ENCODE assay signal across 24 cellular contexts in the genomic region with DNA sequence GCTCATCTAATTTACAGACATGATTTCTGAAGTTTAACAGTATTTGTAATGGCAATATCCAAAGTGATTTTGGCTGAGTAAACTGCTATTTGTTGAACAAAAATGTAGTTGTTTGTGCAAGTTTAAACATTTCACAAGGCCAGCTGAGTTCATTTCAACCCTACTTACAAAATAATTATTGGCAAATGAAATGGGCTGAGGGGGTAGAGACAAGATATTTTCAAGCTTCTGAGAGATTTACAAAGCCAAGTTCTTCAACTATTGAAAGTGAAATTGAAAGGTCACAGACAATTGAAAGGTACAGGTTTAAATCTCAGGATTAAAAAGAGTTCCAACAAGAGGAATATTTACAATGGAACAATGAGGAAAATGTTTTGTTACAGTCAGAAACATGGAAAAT.
A peak's percentile ranks its signal among the peaks of the same experiment; 100 is the strongest.
DNase-seq lines count a peak whose midpoint lies in the region; ATAC-seq, FAIRE-seq and TF ChIP-seq lines count a peak whose summit lies in the region.
"Had no signal": no experiment of that assay in that cellular context is flagged by ENCODE, and none has a peak within 500 bp of the region (broad histone marks: within the 10 kb centered on the region; RNA-seq: fewer than 3 reads in every experiment).

No MANE protein-coding gene starts in this region.

- H3K36me3 Mint-ChIP-seq in chondrocyte (ENCODE audit: low read depth) = peaks cover 46% of the 10 kb centered on the region
- H3K36me3 Mint-ChIP-seq: CD8-positive, alpha-beta memory T cell had no signal

- no peak overlapping the region for H3K4me3 Mint-ChIP-seq in chondrocyte (ENCODE audit: unreplicated experiment)
- H3K4me3 Mint-ChIP-seq: CD8-positive, alpha-beta memory T cell had no signal

- TF ChIP-seq CTCF in right lobe of liver (IDR thresholded peaks at IDR 0.05) (no peak), HepG2 (CRISPR knock-in tag; IDR thresholded peaks at IDR 0.05) (no peak), chondrocyte (IDR thresholded peaks at IDR 0.05) (no peak), omental fat pad (IDR thresholded peaks at IDR 0.05) (no peak), vagina (IDR thresholded peaks at IDR 0.05) (no peak)

- BruUV-seq in HepG2 (replicated peaks; lab: Mats Ljungman, UMichigan) = no TSS peak

- ATAC-seq in right lobe of liver = peak in 3 of 4 donors; percentile 18 to 54 (median 41)
- ATAC-seq in HepG2 = no peak
- ATAC-seq in omental fat pad (ENCODE audit: low FRiP score) = peak; percentile 15
- no peak for ATAC-seq in GM18511 (IDR thresholded peaks at IDR 0.05; ENCODE audit: unreplicated experiment)
- ATAC-seq in GM19467 (IDR thresholded peaks at IDR 0.05; ENCODE audit: unreplicated experiment) = no peak

- no peaks in the 10 kb centered on the region for H3K79me2 ChIP-seq in HepG2 (ENCODE audit: insufficient read depth, low read length)

- no peaks in the 10 kb centered on the region for H3K9me3 ChIP-seq in right lobe of liver
- no peaks in the 10 kb centered on the region for H3K9me3 ChIP-seq in HepG2 (ENCODE audit: low read length)
- H3K9me3 ChIP-seq in vagina = no peaks in the 10 kb centered on the region
- H3K9me3 ChIP-seq: Peyer's patch, SJCRH30 had no signal

- no peak overlapping the region for H3K9ac ChIP-seq in HepG2 (ENCODE audit: insufficient read depth, low read depth, low read length)

- no peak overlapping the region for H2AFZ ChIP-seq in HepG2 (ENCODE audit: low read length)

- FAIRE-seq in HepG2 (lab: Jason Lieb, UNC) = no peak
- FAIRE-seq: H1 had no signal

- TF ChIP-seq POLR2A in right lobe of liver (IDR thresholded peaks at IDR 0.05) = no peak
- TF ChIP-seq POLR2A in HepG2 (IDR thresholded peaks at IDR 0.05; ENCODE audit: insufficient read depth in 1 of 2, low read depth in 2 of 2, low read length in 2 of 2) = no peak
- no peak for TF ChIP-seq POLR2A in vagina (IDR thresholded peaks at IDR 0.05)

- POLR2A ChIA-PET in HepG2 (lab: Yijun Ruan, JAX) = no interaction called here

- no peak for TF ChIP-seq RAD21 in HepG2 (CRISPR knock-in tag; IDR thresholded peaks at IDR 0.05)

- H3K36me3 ChIP-seq in right lobe of liver (no peaks in the 10 kb centered on the region), HepG2 (replicated peaks in 1 of 2; ENCODE audit: control insufficient read depth in 1 of 2, insufficient read depth in 2 of 2, low read length in 2 of 2) (no peaks in the 10 kb centered on the region), vagina (peaks cover 0 to 5% of the 10 kb centered on the region in 2 donors)
- H3K36me3 ChIP-seq: Peyer's patch had no signal

- no peak overlapping the region for H3K4me2 ChIP-seq in HepG2 (ENCODE audit: low read depth, low read length)

- DNase-seq in right lobe of liver (no peak), HepG2 (ENCODE audit: low spot score) (no peak), chondrocyte (ENCODE audit: low spot score) (no peak), omental fat pad (ENCODE audit: low spot score) (no peak), vagina (ENCODE audit: extremely low spot score in 2 of 2) (no peak)
- DNase-seq in stimulated activated CD4-positive, alpha-beta T cell treated with anti-CD3 and anti-CD28 coated beads, Interleukin-2, amount 100 ng/mL, for 48 hours = no peak
- DNase-seq: 8988T; CD8-positive, alpha-beta memory T cell; EL; GF-D8; KG1; NCI-H1105; NCI-H146; NCI-H2029 treated with DMSO at 0.1 percent for 48 hours; NCI-H226; NCI-H510A treated with DMSO at 0.1 percent for 48 hours; NCI-H748 treated with DMSO at 0.1 percent for 48 hours; NK-92 treated with Interleukin-12 subunit alpha and Interleukin-12 subunit beta, amount 100 ng/mL, for 24 hours; Peyer's patch; SJCRH30 had no signal

- H3K27me3 Mint-ChIP-seq in chondrocyte (ENCODE audit: low read depth) = no peaks in the 10 kb centered on the region

- no peaks in the 10 kb centered on the region for H3K27me3 ChIP-seq in right lobe of liver
- no peaks in the 10 kb centered on the region for H3K27me3 ChIP-seq in HepG2 (ENCODE audit: control insufficient read depth in 1 of 2, insufficient read depth in 2 of 2, low read length in 2 of 2)
- no peaks in the 10 kb centered on the region for H3K27me3 ChIP-seq in vagina
- H3K27me3 ChIP-seq: Peyer's patch, SJCRH30 had no signal

- CTCF ChIA-PET in HepG2 (lab: Yijun Ruan, JAX; ENCODE audit: low intra/inter-chr PET ratio, low total read pairs) = no interaction called here

- H3K9me3 Mint-ChIP-seq in chondrocyte (ENCODE audit: low read depth) = no peaks in the 10 kb centered on the region
- H3K9me3 Mint-ChIP-seq: CD8-positive, alpha-beta memory T cell had no signal

- peaks cover 69% of the 10 kb centered on the region for H3K4me1 Mint-ChIP-seq in chondrocyte (ENCODE audit: low read depth)
- H3K4me1 Mint-ChIP-seq: CD8-positive, alpha-beta memory T cell had no signal

- TF ChIP-seq EP300 in HepG2 (IDR thresholded peaks at IDR 0.05; ENCODE audit: low read depth in 2 of 2, low read length in 2 of 2) (no peak), HepG2 (CRISPR knock-in tag; IDR thresholded peaks at IDR 0.05; ENCODE audit: borderline replicate concordance) (no peak)

- in situ Hi-C loops in HepG2 (cut with HindIII; ENCODE audit: extremely low pct_ligation_motif_present, low pct_unique_long_range_greater_than_20kb) = no loop called here

- H3K4me1 ChIP-seq in right lobe of liver = peaks cover 0 to 19% (median 0%) of the 10 kb centered on the region in 4 donors
- H3K4me1 ChIP-seq in HepG2 (ENCODE audit: insufficient read depth, low read length) = peaks cover 21% of the 10 kb centered on the region
- peaks cover 28% of the 10 kb centered on the region for H3K4me1 ChIP-seq in vagina
- H3K4me1 ChIP-seq: Peyer's patch, SJCRH30 had no signal

- intact Hi-C loops in right lobe of liver (cut with DNase I) (no loop called here), HepG2 (cut with micrococcal nuclease; ENCODE audit: unreplicated experiment) (no loop called here), vagina (cut with DNase I) (no loop called here)

- H4K20me1 ChIP-seq in HepG2 (ENCODE audit: insufficient read depth, low read length) = no peaks in the 10 kb centered on the region

- no peak overlapping the region for H3K4me3 ChIP-seq in right lobe of liver
- no peak overlapping the region for H3K4me3 ChIP-seq in HepG2 (replicated peaks in 1 of 3; ENCODE audit: insufficient read depth in 1 of 3, low read depth in 2 of 3, low read length in 3 of 3)
- no peak overlapping the region for H3K4me3 ChIP-seq in vagina
- H3K4me3 ChIP-seq: Peyer's patch, SJCRH30 had no signal

- no peak overlapping the region for H3K27ac ChIP-seq in right lobe of liver
- no peak overlapping the region for H3K27ac ChIP-seq in HepG2 (ENCODE audit: extremely low read length, insufficient read depth, low read length)
- H3K27ac ChIP-seq in vagina = peak overlapping the region; percentile 65
- H3K27ac ChIP-seq: C4-2B, Peyer's patch, SJCRH30 had no signal

- peak overlapping the region; percentile 17 for H3K27ac Mint-ChIP-seq in chondrocyte (ENCODE audit: unreplicated experiment)
- H3K27ac Mint-ChIP-seq: CD8-positive, alpha-beta memory T cell had no signal

TF ChIP-seq in HepG2, 621 proteins besides CTCF, POLR2A, EP300 and RAD21 (continues in another document):
- TF ChIP-seq ZSCAN20 (CRISPR knock-in tag; IDR thresholded peaks at IDR 0.05; ENCODE audit: borderline replicate concordance) (no peak), CENPX (CRISPR knock-in tag; IDR thresholded peaks at IDR 0.05) (no peak), ZIK1 (CRISPR knock-in tag; IDR thresholded peaks at IDR 0.05; ENCODE audit: borderline replicate concordance, low read depth) (no peak), ZNF567 (CRISPR knock-in tag; IDR thresholded peaks at IDR 0.05; ENCODE audit: borderline replicate concordance) (no peak), ZNF777 (CRISPR knock-in tag; IDR thresholded peaks at IDR 0.05) (no peak)
- TF ChIP-seq, protein P1, sequence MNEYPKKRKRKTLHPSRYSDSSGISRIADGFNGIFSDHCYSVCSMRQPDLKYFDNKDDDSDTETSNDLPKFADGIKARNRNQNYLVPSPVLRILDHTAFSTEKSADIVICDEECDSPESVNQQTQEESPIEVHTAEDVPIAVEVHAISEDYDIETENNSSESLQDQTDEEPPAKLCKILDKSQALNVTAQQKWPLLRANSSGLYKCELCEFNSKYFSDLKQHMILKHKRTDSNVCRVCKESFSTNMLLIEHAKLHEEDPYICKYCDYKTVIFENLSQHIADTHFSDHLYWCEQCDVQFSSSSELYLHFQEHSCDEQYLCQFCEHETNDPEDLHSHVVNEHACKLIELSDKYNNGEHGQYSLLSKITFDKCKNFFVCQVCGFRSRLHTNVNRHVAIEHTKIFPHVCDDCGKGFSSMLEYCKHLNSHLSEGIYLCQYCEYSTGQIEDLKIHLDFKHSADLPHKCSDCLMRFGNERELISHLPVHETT (CRISPR knock-in tag; conservative IDR thresholded peaks at IDR 0.05) = no peak
- TF ChIP-seq, protein P2, sequence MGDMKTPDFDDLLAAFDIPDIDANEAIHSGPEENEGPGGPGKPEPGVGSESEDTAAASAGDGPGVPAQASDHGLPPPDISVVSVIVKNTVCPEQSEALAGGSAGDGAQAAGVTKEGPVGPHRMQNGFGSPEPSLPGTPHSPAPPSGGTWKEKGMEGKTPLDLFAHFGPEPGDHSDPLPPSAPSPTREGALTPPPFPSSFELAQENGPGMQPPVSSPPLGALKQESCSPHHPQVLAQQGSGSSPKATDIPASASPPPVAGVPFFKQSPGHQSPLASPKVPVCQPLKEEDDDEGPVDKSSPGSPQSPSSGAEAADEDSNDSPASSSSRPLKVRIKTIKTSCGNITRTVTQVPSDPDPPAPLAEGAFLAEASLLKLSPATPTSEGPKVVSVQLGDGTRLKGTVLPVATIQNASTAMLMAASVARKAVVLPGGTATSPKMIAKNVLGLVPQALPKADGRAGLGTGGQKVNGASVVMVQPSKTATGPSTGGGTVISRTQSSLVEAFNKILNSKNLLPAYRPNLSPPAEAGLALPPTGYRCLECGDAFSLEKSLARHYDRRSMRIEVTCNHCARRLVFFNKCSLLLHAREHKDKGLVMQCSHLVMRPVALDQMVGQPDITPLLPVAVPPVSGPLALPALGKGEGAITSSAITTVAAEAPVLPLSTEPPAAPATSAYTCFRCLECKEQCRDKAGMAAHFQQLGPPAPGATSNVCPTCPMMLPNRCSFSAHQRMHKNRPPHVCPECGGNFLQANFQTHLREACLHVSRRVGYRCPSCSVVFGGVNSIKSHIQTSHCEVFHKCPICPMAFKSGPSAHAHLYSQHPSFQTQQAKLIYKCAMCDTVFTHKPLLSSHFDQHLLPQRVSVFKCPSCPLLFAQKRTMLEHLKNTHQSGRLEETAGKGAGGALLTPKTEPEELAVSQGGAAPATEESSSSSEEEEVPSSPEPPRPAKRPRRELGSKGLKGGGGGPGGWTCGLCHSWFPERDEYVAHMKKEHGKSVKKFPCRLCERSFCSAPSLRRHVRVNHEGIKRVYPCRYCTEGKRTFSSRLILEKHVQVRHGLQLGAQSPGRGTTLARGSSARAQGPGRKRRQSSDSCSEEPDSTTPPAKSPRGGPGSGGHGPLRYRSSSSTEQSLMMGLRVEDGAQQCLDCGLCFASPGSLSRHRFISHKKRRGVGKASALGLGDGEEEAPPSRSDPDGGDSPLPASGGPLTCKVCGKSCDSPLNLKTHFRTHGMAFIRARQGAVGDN (CRISPR knock-in tag; IDR thresholded peaks at IDR 0.05) = no peak

Comparison
In these comparisons a context has a peak if more than half of its experiments do, and no peak if none do; other contexts are left out.
1. ATAC-seq: peak in right lobe of liver (3 of 4) and omental fat pad (single experiment); none in HepG2 (single experiment), GM18511 (single experiment) and GM19467 (single experiment).